Comparison of ENCODE assay signal across 7 cellular contexts in genomic region chr12:71687172-71687571, GRCh38. TPM values are rescaled to one million over a fixed set of nuclear protein-coding genes. Genes with fewer than 3 reads are reported as not detected.
DNase-seq lines count a peak whose midpoint lies in the region; ATAC-seq and TF ChIP-seq lines count a peak whose summit lies in the region.
"Not testable (repeated sequence)": the region's sequence is repeated elsewhere in the genome, so short reads cannot be mapped to it uniquely, and the experiment has no call there.

No MANE protein-coding gene starts in this region.

- H3K27ac ChIP-seq in gastroesophageal sphincter: peak overlapping the region in 2 of 4 donors; percentile 89 to 93
- H3K27ac ChIP-seq in mucosa of rectum (ENCODE audit: low read depth in 2 of 2, low read length in 2 of 2): peak overlapping the region; percentile 26 to 96

- not testable (repeated sequence) for TF ChIP-seq EP300 in gastroesophageal sphincter (IDR thresholded peaks at IDR 0.05)

- peak overlapping the region; percentile 98 for H3K4me2 ChIP-seq in skeletal muscle satellite cell (ENCODE audit: low read length)

- H3K27ac Mint-ChIP-seq in activated CD8-positive, alpha-beta T cell treated with anti-CD3 and anti-CD28 coated beads, Interleukin-2, amount 10 ng/mL, durations not matched to agents 7 days and 5 days; chondrocyte (ENCODE audit: unreplicated experiment): not testable (repeated sequence)

- POLR2A ChIA-PET in activated CD8-positive, alpha-beta T cell treated with anti-CD3 and anti-CD28 coated beads, Interleukin-2, amount 10 ng/mL, durations not matched to agents 7 days and 5 days (lab: Charles Lee): interaction anchor here (1.3 to 4.9 kb wide), 5 partner anchors 21 to 151 kb away, joined by 3 to 101 read pairs (median 6); partner anchors contain the start of genes RAB21, THAP2 and ZFC3H1

- not testable (repeated sequence) for H3K4me1 ChIP-seq in NT2/D1 (ENCODE audit: insufficient read depth, insufficient read length)
- H3K4me1 ChIP-seq in gastroesophageal sphincter (peaks cover 0 to 36% (median 7%) of the 10 kb centered on the region in 3 donors), mucosa of rectum (ENCODE audit: control insufficient read depth in 2 of 2, insufficient read depth in 2 of 2, low read length in 2 of 2) (peaks cover 0 to 21% of the 10 kb centered on the region in 2 donors), skeletal muscle satellite cell (ENCODE audit: control insufficient read depth, insufficient read depth, low read length) (peaks cover 20% of the 10 kb centered on the region)

- not testable (repeated sequence) for H3K36me3 ChIP-seq in NT2/D1 (ENCODE audit: insufficient read depth, insufficient read length, low read length); gastroesophageal sphincter; mucosa of rectum (ENCODE audit: control insufficient read depth in 2 of 2, insufficient read depth in 2 of 2, low read length in 2 of 2); skeletal muscle satellite cell (ENCODE audit: insufficient read depth, low read length)

- not testable (repeated sequence) for TF ChIP-seq CTCF in chondrocyte (IDR thresholded peaks at IDR 0.05); gastroesophageal sphincter (IDR thresholded peaks at IDR 0.05)

- H3K4me1 Mint-ChIP-seq in activated CD8-positive, alpha-beta T cell treated with anti-CD3 and anti-CD28 coated beads, Interleukin-2, amount 10 ng/mL, durations not matched to agents 7 days and 5 days (ENCODE audit: low read depth): peaks cover 30% of the 10 kb centered on the region
- H3K4me1 Mint-ChIP-seq in chondrocyte (ENCODE audit: low read depth): peaks cover 26% of the 10 kb centered on the region

- H3K9me3 ChIP-seq in NT2/D1 (ENCODE audit: insufficient read depth, low read length); gastroesophageal sphincter; mucosa of rectum (ENCODE audit: control insufficient read depth in 2 of 2, low read length in 2 of 2); skeletal muscle satellite cell (replicated peaks; ENCODE audit: low read length): not testable (repeated sequence)

- not testable (repeated sequence) for TF ChIP-seq POLR2A in gastroesophageal sphincter (IDR thresholded peaks at IDR 0.05)

- not testable (repeated sequence) for H3K9me3 Mint-ChIP-seq in activated CD8-positive, alpha-beta T cell treated with anti-CD3 and anti-CD28 coated beads, Interleukin-2, amount 10 ng/mL, durations not matched to agents 7 days and 5 days (ENCODE audit: insufficient read depth); chondrocyte (ENCODE audit: low read depth)

- H3K4me3 ChIP-seq in GM08714 (ENCODE audit: low read length) (peak overlapping the region; percentile 88), NT2/D1 (ENCODE audit: insufficient read length, low read depth) (peak overlapping the region; percentile 60), gastroesophageal sphincter (peak overlapping the region; percentile 39 to 75), mucosa of rectum (ENCODE audit: low read length in 2 of 2) (peak overlapping the region; percentile 90 to 94), skeletal muscle satellite cell (ENCODE audit: low read length) (peak overlapping the region; percentile 93)

- 76 to 77% methylated on average over 4 to 11 of the region's 11 CpGs for WGBS in gastroesophageal sphincter (ENCODE audit: low coverage in 1 of 2), 2 donors

- not testable (repeated sequence) for H3K27me3 ChIP-seq in NT2/D1 (ENCODE audit: insufficient read depth, insufficient read length); gastroesophageal sphincter; mucosa of rectum (ENCODE audit: control insufficient read depth in 2 of 2, insufficient read depth in 2 of 2, low read length in 2 of 2); skeletal muscle satellite cell (ENCODE audit: control insufficient read depth, insufficient read depth, low read length)

- CTCF ChIA-PET in activated CD8-positive, alpha-beta T cell treated with anti-CD3 and anti-CD28 coated beads, Interleukin-2, amount 10 ng/mL, durations not matched to agents 7 days and 5 days (lab: Charles Lee): interaction anchor here (1.0 to 4.1 kb wide), 6 partner anchors 10 to 60 kb away, joined by 3 to 41 read pairs (median 9); partner anchors contain the start of genes THAP2 and ZFC3H1

- H3K27me3 Mint-ChIP-seq in activated CD8-positive, alpha-beta T cell treated with anti-CD3 and anti-CD28 coated beads, Interleukin-2, amount 10 ng/mL, durations not matched to agents 7 days and 5 days (ENCODE audit: low read depth); chondrocyte (ENCODE audit: low read depth): not testable (repeated sequence)

- H3K4me3 Mint-ChIP-seq in activated CD8-positive, alpha-beta T cell treated with anti-CD3 and anti-CD28 coated beads, Interleukin-2, amount 10 ng/mL, durations not matched to agents 7 days and 5 days: peak overlapping the region; percentile 92
- peak overlapping the region; percentile 78 for H3K4me3 Mint-ChIP-seq in chondrocyte (ENCODE audit: unreplicated experiment)

- DNase-seq in NT2/D1 (ENCODE audit: low read depth, low spot score); activated CD8-positive, alpha-beta T cell treated with anti-CD3 and anti-CD28 coated beads, Interleukin-2, amount 10 ng/mL, durations not matched to agents 7 days and 5 days; chondrocyte (ENCODE audit: low spot score): not testable (repeated sequence)

- not testable (repeated sequence) for ATAC-seq in activated CD8-positive, alpha-beta T cell treated with anti-CD3 and anti-CD28 coated beads, Interleukin-2, amount 10 ng/mL, durations not matched to agents 7 days and 5 days; gastroesophageal sphincter

- H3K9ac ChIP-seq in NT2/D1 (ENCODE audit: insufficient read length, low read depth): not testable (repeated sequence)
- H3K9ac ChIP-seq in mucosa of rectum (ENCODE audit: low read depth in 1 of 2, low read length in 2 of 2) (peak overlapping the region; percentile 84 to 90), skeletal muscle satellite cell (ENCODE audit: low read depth, low read length) (peak overlapping the region; percentile 85)

- not testable (repeated sequence) for H3K36me3 Mint-ChIP-seq in activated CD8-positive, alpha-beta T cell treated with anti-CD3 and anti-CD28 coated beads, Interleukin-2, amount 10 ng/mL, durations not matched to agents 7 days and 5 days (ENCODE audit: low read depth); chondrocyte (ENCODE audit: low read depth)

RNA-seq across cellular contexts. Expression of gene TMEM19, which starts 1.3 kb away (rescaled TPM):
- total RNA-seq in activated CD8-positive, alpha-beta T cell treated with anti-CD3 and anti-CD28 coated beads, Interleukin-2, amount 10 ng/mL, durations not matched to agents 7 days and 5 days: 10 to 100 TPM; 22.1 to 23.9 TPM
- total RNA-seq in chondrocyte (25.7 to 35.0 TPM (median 27.5 TPM) in 3 replicates), gastroesophageal sphincter (10 to 100 TPM; 15.5 to 28.9 (median 19.9) TPM)
- 16.5 and 17.7 TPM in 2 replicates for total RNA-seq in skeletal muscle satellite cell (2012; rRNA removed)

RNA-seq across cellular contexts. Expression of gene THAP2, which starts 23.1 kb away (rescaled TPM):
- total RNA-seq in activated CD8-positive, alpha-beta T cell treated with anti-CD3 and anti-CD28 coated beads, Interleukin-2, amount 10 ng/mL, durations not matched to agents 7 days and 5 days: 1 to 10 TPM; 3.5 to 5.2 TPM
- 4.8 to 5.9 TPM (median 5.2 TPM) in 3 replicates for total RNA-seq in chondrocyte
- total RNA-seq in gastroesophageal sphincter: 10 to 100 TPM in 1 of 4 donors, 1 to 10 TPM in 3; 2.3 to 19.5 (median 6.1) TPM
- total RNA-seq in skeletal muscle satellite cell (2012; rRNA removed): 2.3 and 2.8 TPM in 2 replicates

RNA-seq across cellular contexts. Expression of gene ZFC3H1, which starts 23.5 kb away (rescaled TPM):
- total RNA-seq in activated CD8-positive, alpha-beta T cell treated with anti-CD3 and anti-CD28 coated beads, Interleukin-2, amount 10 ng/mL, durations not matched to agents 7 days and 5 days: 10 to 100 TPM; 45.9 to 49.9 TPM
- total RNA-seq in chondrocyte: 36.7 to 62.6 TPM (median 39.6 TPM) in 3 replicates
- total RNA-seq in gastroesophageal sphincter: 10 to 100 TPM; 17.1 to 65.2 (median 30.3) TPM
- 18.6 and 21.3 TPM in 2 replicates for total RNA-seq in skeletal muscle satellite cell (2012; rRNA removed)
